ENCODE assay signal across 16 cellular contexts in genomic region chr20:53126185-53126584, GRCh38.
DNase-seq lines count a peak whose midpoint lies in the region; ATAC-seq and FAIRE-seq lines count a peak whose summit lies in the region.
"Had no signal": no experiment of that assay in that cellular context is flagged by ENCODE, and none has a peak within 500 bp of the region (broad histone marks: within the 10 kb centered on the region; RNA-seq: fewer than 3 reads in every experiment).

No MANE protein-coding gene starts in this region.

- peak; percentile 72 for FAIRE-seq in HTR-8/SVneo (lab: Jason Lieb, UNC)
- FAIRE-seq: keratinocyte had no signal

- no peak for ATAC-seq in GM21723 (IDR thresholded peaks at IDR 0.05; ENCODE audit: unreplicated experiment)
- no peak for ATAC-seq in GM21717 (IDR thresholded peaks at IDR 0.05; ENCODE audit: unreplicated experiment)
- ATAC-seq: stimulated activated naive B cell treated with anti-CD40 and anti-IgM and Interleukin-4, amounts not matched to agents 10 μg/mL and 1 μg/mL and 100 μg/mL, for 72 hours had no signal

- DNase-seq in COLO668 (lab: John Stamatoyannopoulos, UW; ENCODE audit: unreplicated experiment): peak; percentile 31
- no peak for DNase-seq in HTR-8/SVneo (ENCODE audit: insufficient read length, low spot score)
- DNase-seq in NCI-H510A (lab: John Stamatoyannopoulos, UW): peak; percentile 3
- peak; percentile 4 to 80 for DNase-seq in dermis microvascular lymphatic vessel endothelial cell (ENCODE audit: low read depth in 2 of 2)
- no peak for DNase-seq in NOMO-1 treated with dmso at 0.1 percent for 144 hours (lab: John Stamatoyannopoulos, UW; ENCODE audit: unreplicated experiment)
- DNase-seq in activated CD4-positive, alpha-beta T cell treated with anti-CD3 and anti-CD28 coated beads, Interleukin-2, amount 50 U/mL, for 4 hours: no peak
- DNase-seq: ACHN; activated CD4-positive, alpha-beta T cell treated with anti-CD3 and anti-CD28 coated beads for 1 hour; cerebellar nuclear complex; DND-41; MG63; stimulated activated naive B cell treated with anti-CD40 and anti-IgM and Interleukin-4, amounts not matched to agents 10 μg/mL and 1 μg/mL and 100 μg/mL, for 72 hours; upper lobe of left lung had no signal

Comparison
In these comparisons a context has a peak if more than half of its experiments do, and no peak if none do; other contexts are left out.
1. DNase-seq: peak in COLO668 (single experiment), NCI-H510A (single experiment) and dermis microvascular lymphatic vessel endothelial cell (2 of 2); none in HTR-8/SVneo (single experiment), NOMO-1 treated with dmso at 0.1 percent for 144 hours (single experiment) and activated CD4-positive, alpha-beta T cell treated with anti-CD3 and anti-CD28 coated beads, Interleukin-2, amount 50 U/mL, for 4 hours (0 of 2).